ENCODE assay signal across 9 cellular contexts in genomic region chr1:205849619-205850355, GRCh38. TPM values are rescaled to one million over a fixed set of nuclear protein-coding genes. Genes with fewer than 3 reads are reported as not detected.
A peak's percentile ranks its signal among the peaks of the same experiment; 100 is the strongest.
DNase-seq lines count a peak whose midpoint lies in the region; ATAC-seq, FAIRE-seq and TF ChIP-seq lines count a peak whose summit lies in the region.
"Had no signal": no experiment of that assay in that cellular context is flagged by ENCODE, and none has a peak within 500 bp of the region (broad histone marks: within the 10 kb centered on the region; RNA-seq: fewer than 3 reads in every experiment).

Gene PM20D1, minus strand, starts transcription at chr1:205850132. Its CDS starts 60 bp downstream, at chr1:205850072.

- in situ Hi-C loops in mammary epithelial cell (cut with MboI; ENCODE audit: low sequenced_read_pairs in 2 of 2), result no loop called here

- H3K27me3 Mint-ChIP-seq in WTC11 (ENCODE audit: low read depth), result peaks cover 36% of the 10 kb centered on the region

- dilution Hi-C loops in mammary epithelial cell (cut with HindIII; ENCODE audit: low sequenced_read_pairs), result loop anchor here (5.0 kb wide), 1 partner anchor 43 kb away; no protein-coding TSS in a partner anchor

- peak; percentile 89 for DNase-seq in GM18507 (ENCODE audit: extremely low spot score, insufficient read length, low read depth)
- DNase-seq in WTC11 (ENCODE audit: low spot score), result peak; percentile 92
- no peak for DNase-seq in mammary epithelial cell
- peak; percentile 70 to 79 for DNase-seq in left colon
- DNase-seq in stimulated activated CD4-positive, alpha-beta T cell treated with anti-CD3 and anti-CD28 coated beads, Interleukin-4, amount 100 ng/mL, for 48 hours (ENCODE audit: low read depth in 2 of 2), result peak; percentile 49 to 67
- no peak for DNase-seq in GDM1 (lab: John Stamatoyannopoulos, UW)

- H3K27ac Mint-ChIP-seq in WTC11, result no peak within 1 kb of the TSS

- H3K9ac ChIP-seq in mammary epithelial cell (ENCODE audit: insufficient read depth, low read length), result no peak within 1 kb of the TSS

- H4K20me1 ChIP-seq in mammary epithelial cell (ENCODE audit: insufficient read depth, low read length), result no peaks in the 10 kb centered on the region

- peak within 1 kb of the TSS; percentile 79 for H3K4me3 Mint-ChIP-seq in WTC11

- H3K36me3 Mint-ChIP-seq in WTC11, result no peaks in the 10 kb centered on the region

- ATAC-seq in HG03066 (IDR thresholded peaks at IDR 0.05; ENCODE audit: low read depth, unreplicated experiment), result peak; percentile 94
- peak; percentile 99 for ATAC-seq in WTC11
- ATAC-seq in left colon, result peak; percentile 97
- no peak for ATAC-seq in HG02970 (IDR thresholded peaks at IDR 0.05; ENCODE audit: low FRiP score, unreplicated experiment)

- CTCF ChIA-PET in WTC11 (lab: Charles Lee) (interaction anchor here (0.6 to 3.2 kb wide), 13 partner anchors 9 to 496 kb away, joined by 3 to 23 read pairs (median 4); no protein-coding TSS in a partner anchor), mammary epithelial cell (lab: Charles Lee; ENCODE audit: low non-redundant PET) (no interaction called here)

- H3K79me2 ChIP-seq in mammary epithelial cell (ENCODE audit: insufficient read depth, low read length), result no peaks in the 10 kb centered on the region

- H3K36me3 ChIP-seq in mammary epithelial cell (ENCODE audit: insufficient read depth, low read length), result no peaks in the 10 kb centered on the region

- no peak within 1 kb of the TSS for H3K27ac ChIP-seq in mammary epithelial cell (ENCODE audit: insufficient read depth, low read depth, low read length)

- H3K4me2 ChIP-seq in mammary epithelial cell (ENCODE audit: insufficient read depth, low read depth, low read length), result peak within 1 kb of the TSS; percentile 7

- peak; percentile 92 for FAIRE-seq in GM18507 (lab: Jason Lieb, UNC)

- intact Hi-C loops in mammary epithelial cell (cut with micrococcal nuclease), result no loop called here
- intact Hi-C loops in left colon (cut with DNase I, micrococcal nuclease), result no loop called here

- no peaks in the 10 kb centered on the region for H3K27me3 ChIP-seq in mammary epithelial cell (ENCODE audit: insufficient read depth, low read length)

- peaks cover 12% of the 10 kb centered on the region for H3K9me3 Mint-ChIP-seq in WTC11

- 45% methylated on average over 20 of the region's 39 CpGs for WGBS in mammary epithelial cell (ENCODE audit: low coverage, missing lambda C conversion rate)

- H3K4me1 ChIP-seq in mammary epithelial cell (ENCODE audit: insufficient read depth, low read length), result no peaks in the 10 kb centered on the region

- no peaks in the 10 kb centered on the region for H3K9me3 ChIP-seq in mammary epithelial cell (replicated peaks; ENCODE audit: insufficient read depth, low read length)

- POLR2A ChIA-PET in WTC11 (lab: Charles Lee), result interaction anchor here (0.5 to 0.6 kb wide), 2 partner anchors 15 to 192 kb away, joined by 3 to 6 read pairs; no protein-coding TSS in a partner anchor

- TF ChIP-seq CTCF in WTC11 (IDR thresholded peaks at IDR 0.05) (no peak), mammary epithelial cell (conservative IDR thresholded peaks at IDR 0.05 in 1 of 2, IDR thresholded peaks at IDR 0.05 in 1 of 2; ENCODE audit: extremely low read depth in 1 of 2, insufficient read depth in 1 of 2, low read depth in 1 of 2, low read length in 2 of 2) (no peak)

- BruUV-seq in mammary epithelial cell (replicated peaks; lab: Mats Ljungman, UMichigan), result no TSS peak

- H3K4me1 Mint-ChIP-seq in WTC11, result peaks cover 7% of the 10 kb centered on the region

- peak within 1 kb of the TSS; percentile 25 for H2AFZ ChIP-seq in mammary epithelial cell (ENCODE audit: low read depth, low read length)

- no peak within 1 kb of the TSS for H3K4me3 ChIP-seq in mammary epithelial cell (replicated peaks in 1 of 3; ENCODE audit: insufficient read depth in 1 of 3, low read depth in 2 of 3, low read length in 3 of 3)

TF ChIP-seq in WTC11, 78 proteins besides CTCF, POLR2A, EP300 and RAD21:
- TF ChIP-seq KAT7 (CRISPR knock-in tag; IDR thresholded peaks at IDR 0.05; ENCODE audit: borderline replicate concordance) (no peak), ATF3 (CRISPR knock-in tag; conservative IDR thresholded peaks at IDR 0.05) (no peak), ZNF317 (CRISPR knock-in tag; IDR thresholded peaks at IDR 0.05; ENCODE audit: borderline replicate concordance, low read depth) (no peak)

RNA-seq across cellular contexts. Expression of gene PM20D1, which starts in this region (rescaled TPM):
- total RNA-seq in WTC11 (2021) (0.23 to 0.37 TPM (median 0.32 TPM) in 3 replicates), mammary epithelial cell (not detected), left colon (under 1 TPM in 1 of 2 donors, not detected in 1; 0.17 TPM)
- not detected for polyA plus RNA-seq in mammary epithelial cell
- polyA minus RNA-seq in mammary epithelial cell, result not detected
- total RNA-seq: M059J had no signal

Comparison
In these comparisons a context has a peak if more than half of its experiments do, and no peak if none do; other contexts are left out.
1. Peak in DNase-seq and ATAC-seq in WTC11; RNA of the gene not detected or under 1 TPM.
2. Peak in DNase-seq and ATAC-seq in left colon; RNA of the gene not detected or under 1 TPM.
3. DNase-seq: peak in GM18507 (single experiment) and stimulated activated CD4-positive, alpha-beta T cell treated with anti-CD3 and anti-CD28 coated beads, Interleukin-4, amount 100 ng/mL, for 48 hours (2 of 2); none in mammary epithelial cell (single experiment) and GDM1 (single experiment).